In the genomic region with DNA sequence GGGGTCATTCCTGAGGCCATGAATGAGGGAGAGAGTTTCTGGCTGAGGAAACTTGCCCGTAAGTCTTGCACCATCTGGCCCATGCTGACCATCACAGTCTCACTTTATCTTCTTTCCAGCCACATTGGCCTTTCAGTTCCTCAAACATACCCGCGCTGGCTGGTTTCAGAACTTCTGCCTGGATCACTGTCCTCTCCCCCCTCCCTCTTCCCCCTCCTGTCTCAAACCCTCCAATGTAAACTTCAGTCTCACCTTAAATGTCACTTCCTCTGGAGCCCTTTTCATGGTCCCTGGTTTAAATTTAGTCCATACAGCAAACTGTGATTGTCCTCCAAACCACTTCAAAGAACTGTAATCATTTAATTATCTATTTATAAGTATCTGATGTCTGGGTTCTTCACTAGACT, we compare ENCODE assay signal across 1 cellular context.
TF ChIP-seq lines count a peak whose summit lies in the region.

No MANE protein-coding gene starts in this region.

TF ChIP-seq in GM12878, 131 proteins besides CTCF, POLR2A, EP300 and RAD21 (continued from another document):
- TF ChIP-seq ZNF687 (IDR thresholded peaks at IDR 0.05): no peak
- TF ChIP-seq TCF7 (IDR thresholded peaks at IDR 0.05; ENCODE audit: borderline replicate concordance): peak; percentile 96
- TF ChIP-seq TBL1XR1 (IDR thresholded peaks at IDR 0.05; ENCODE audit: low read depth, low read length): peak; percentile 95
- TF ChIP-seq ZSCAN29 (IDR thresholded peaks at IDR 0.05): peak; percentile 70; the same call in 1 of the 2 replicates
- TF ChIP-seq, protein P1, sequence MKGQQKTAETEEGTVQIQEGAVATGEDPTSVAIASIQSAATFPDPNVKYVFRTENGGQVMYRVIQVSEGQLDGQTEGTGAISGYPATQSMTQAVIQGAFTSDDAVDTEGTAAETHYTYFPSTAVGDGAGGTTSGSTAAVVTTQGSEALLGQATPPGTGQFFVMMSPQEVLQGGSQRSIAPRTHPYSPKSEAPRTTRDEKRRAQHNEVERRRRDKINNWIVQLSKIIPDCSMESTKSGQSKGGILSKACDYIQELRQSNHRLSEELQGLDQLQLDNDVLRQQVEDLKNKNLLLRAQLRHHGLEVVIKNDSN (IDR thresholded peaks at IDR 0.05; ENCODE audit: borderline replicate concordance, extremely low read length, insufficient read depth, low read depth, low read length): no peak
- TF ChIP-seq MYC (IDR thresholded peaks at IDR 0.05; ENCODE audit: insufficient read depth, insufficient read length, insufficient replicate concordance, low read length, severe bottlenecking): no peak
- no peak for TF ChIP-seq ZBTB33 (IDR thresholded peaks at IDR 0.05)
- no peak for TF ChIP-seq STAT3 (IDR thresholded peaks at IDR 0.05; ENCODE audit: low read depth, low read length)
- TF ChIP-seq SRF (IDR thresholded peaks at IDR 0.05; ENCODE audit: low read depth in 2 of 2, low read length in 2 of 2): peak in 1 of 2 experiments; percentile 79; a peak in 2 of 4 replicates
- peak; percentile 98 for TF ChIP-seq TCF12 (IDR thresholded peaks at IDR 0.05; ENCODE audit: low read depth, low read length)
- no peak for TF ChIP-seq JUND (IDR thresholded peaks at IDR 0.05; ENCODE audit: low read depth, low read length)
- TF ChIP-seq CREM (IDR thresholded peaks at IDR 0.05; ENCODE audit: low read depth): peak; percentile 93
- TF ChIP-seq MTA2 (IDR thresholded peaks at IDR 0.05; ENCODE audit: low read depth): peak; percentile 91
- peak; percentile 100 for TF ChIP-seq SKIL (IDR thresholded peaks at IDR 0.05; ENCODE audit: low read depth, poor library complexity, severe bottlenecking)
- no peak for TF ChIP-seq FOS (IDR thresholded peaks at IDR 0.05; ENCODE audit: borderline replicate concordance, extremely low read depth, insufficient read length)
- no peak for TF ChIP-seq NRF1 (conservative IDR thresholded peaks at IDR 0.05; ENCODE audit: low read depth, low read length)
